8 cellular contexts compared by ENCODE assay signal in genomic region chr17:56593073-56593740, GRCh38. TPM values are rescaled to one million over a fixed set of nuclear protein-coding genes. Genes with fewer than 3 reads are reported as not detected.
DNase-seq lines count a peak whose midpoint lies in the region; TF ChIP-seq lines count a peak whose summit lies in the region.

NOG (plus strand) TSS chr17:56593699; CDS start chr17:56594224, 525 bp downstream.

- H3K27me3 ChIP-seq in esophagus muscularis mucosa (peaks cover 0 to 59% (median 25%) of the 10 kb centered on the region in 4 donors), muscle layer of duodenum (ENCODE audit: low read depth, low read length) (peaks cover 36% of the 10 kb centered on the region), tibial nerve (peaks cover 0 to 66% of the 10 kb centered on the region in 2 donors)

- TF ChIP-seq CTCF in esophagus muscularis mucosa (IDR thresholded peaks at IDR 0.05) (no peak), tibial nerve (IDR thresholded peaks at IDR 0.05) (no peak)

- peak within 1 kb of the TSS; percentile 55 to 84 (median 82) for H3K27ac ChIP-seq in esophagus muscularis mucosa (replicated peaks in 1 of 4)
- H3K27ac ChIP-seq in muscle layer of duodenum (ENCODE audit: low read length) = no peak within 1 kb of the TSS
- H3K27ac ChIP-seq in tibial nerve = peak within 1 kb of the TSS; percentile 34 to 87 (median 56)

- DNase-seq in NCI-H2081 (lab: John Stamatoyannopoulos, UW) = peak; percentile 36 to 69
- DNase-seq in NCI-H2081 treated with DMSO at 0.1 percent for 48 hours (lab: John Stamatoyannopoulos, UW) = no peak
- peak; percentile 61 to 87 for DNase-seq in NCI-H524 (lab: John Stamatoyannopoulos, UW)
- DNase-seq in activated CD8-positive, alpha-beta memory T cell treated with anti-CD3 and anti-CD28 coated beads, Interleukin-2, amount 50 U/mL, for 48 hours = peak; percentile 67
- DNase-seq in esophagus muscularis mucosa (ENCODE audit: extremely low spot score) = no peak
- DNase-seq in tibial nerve (ENCODE audit: low spot score in 2 of 2) = peak in 1 of 2 donors; percentile 39
- no peak for DNase-seq in KG1 (lab: John Stamatoyannopoulos, UW)

- H3K4me3 ChIP-seq in esophagus muscularis mucosa (peak within 1 kb of the TSS; percentile 63 to 70 (median 66)), muscle layer of duodenum (ENCODE audit: low read depth in 1 of 2, low read length in 2 of 2) (peak within 1 kb of the TSS; percentile 60 to 78), tibial nerve (peak within 1 kb of the TSS; percentile 41 to 68 (median 58))

- WGBS in esophagus muscularis mucosa = under 1% methylated on average over 38 of the region's 58 CpGs
- WGBS in tibial nerve, 2 donors = 0 to 1% methylated on average over 23 to 55 of the region's 58 CpGs

- H3K9me3 ChIP-seq in esophagus muscularis mucosa (no peaks in the 10 kb centered on the region), muscle layer of duodenum (ENCODE audit: control insufficient read depth in 1 of 2, low read length in 2 of 2) (no peaks in the 10 kb centered on the region), tibial nerve (no peaks in the 10 kb centered on the region)

- H3K36me3 ChIP-seq in esophagus muscularis mucosa (no peaks in the 10 kb centered on the region), muscle layer of duodenum (ENCODE audit: control insufficient read depth in 1 of 2, insufficient read depth in 2 of 2, low read length in 2 of 2) (no peaks in the 10 kb centered on the region), tibial nerve (no peaks in the 10 kb centered on the region)

- TF ChIP-seq EP300 in esophagus muscularis mucosa (IDR thresholded peaks at IDR 0.05) (no peak), tibial nerve (IDR thresholded peaks at IDR 0.05) (no peak)

- H3K4me1 ChIP-seq in esophagus muscularis mucosa = peaks cover 49 to 62% (median 61%) of the 10 kb centered on the region in 4 donors
- peaks cover 0 to 42% of the 10 kb centered on the region in 2 donors for H3K4me1 ChIP-seq in muscle layer of duodenum (ENCODE audit: control insufficient read depth in 1 of 2, insufficient read depth in 2 of 2, low read length in 2 of 2)
- H3K4me1 ChIP-seq in tibial nerve = peaks cover 0 to 57% (median 35%) of the 10 kb centered on the region in 4 donors

- intact Hi-C loops in esophagus muscularis mucosa (cut with DNase I) = loop anchor here (5.0 to 10.0 kb wide), 2 partner anchors 82 to 189 kb away; no protein-coding TSS in a partner anchor

- no peak for TF ChIP-seq POLR2A in esophagus muscularis mucosa (IDR thresholded peaks at IDR 0.05; ENCODE audit: low read depth)
- no peak for TF ChIP-seq POLR2A in tibial nerve (IDR thresholded peaks at IDR 0.05)

RNA-seq across cellular contexts. Expression of gene NOG, which starts in this region (rescaled TPM):
- 1 to 10 TPM in 3 of 4 donors, under 1 TPM in 1; 0.42 to 9.1 (median 6.7) TPM for total RNA-seq in esophagus muscularis mucosa
- total RNA-seq in tibial nerve = 10 to 100 TPM; 11.4 to 42.8 (median 14.1) TPM

Comparison
In these comparisons a context has a peak if more than half of its experiments do, and no peak if none do; other contexts are left out.
1. DNase-seq: peak in NCI-H2081 (2 of 2), NCI-H524 (2 of 2) and activated CD8-positive, alpha-beta memory T cell treated with anti-CD3 and anti-CD28 coated beads, Interleukin-2, amount 50 U/mL, for 48 hours (single experiment); none in NCI-H2081 treated with DMSO at 0.1 percent for 48 hours (single experiment), esophagus muscularis mucosa (single experiment) and KG1 (single experiment).
2. Peak in every context shown above with its lines, with median percentiles within 50 percentile points of each other: H3K4me3 ChIP-seq.